In the genomic region with DNA sequence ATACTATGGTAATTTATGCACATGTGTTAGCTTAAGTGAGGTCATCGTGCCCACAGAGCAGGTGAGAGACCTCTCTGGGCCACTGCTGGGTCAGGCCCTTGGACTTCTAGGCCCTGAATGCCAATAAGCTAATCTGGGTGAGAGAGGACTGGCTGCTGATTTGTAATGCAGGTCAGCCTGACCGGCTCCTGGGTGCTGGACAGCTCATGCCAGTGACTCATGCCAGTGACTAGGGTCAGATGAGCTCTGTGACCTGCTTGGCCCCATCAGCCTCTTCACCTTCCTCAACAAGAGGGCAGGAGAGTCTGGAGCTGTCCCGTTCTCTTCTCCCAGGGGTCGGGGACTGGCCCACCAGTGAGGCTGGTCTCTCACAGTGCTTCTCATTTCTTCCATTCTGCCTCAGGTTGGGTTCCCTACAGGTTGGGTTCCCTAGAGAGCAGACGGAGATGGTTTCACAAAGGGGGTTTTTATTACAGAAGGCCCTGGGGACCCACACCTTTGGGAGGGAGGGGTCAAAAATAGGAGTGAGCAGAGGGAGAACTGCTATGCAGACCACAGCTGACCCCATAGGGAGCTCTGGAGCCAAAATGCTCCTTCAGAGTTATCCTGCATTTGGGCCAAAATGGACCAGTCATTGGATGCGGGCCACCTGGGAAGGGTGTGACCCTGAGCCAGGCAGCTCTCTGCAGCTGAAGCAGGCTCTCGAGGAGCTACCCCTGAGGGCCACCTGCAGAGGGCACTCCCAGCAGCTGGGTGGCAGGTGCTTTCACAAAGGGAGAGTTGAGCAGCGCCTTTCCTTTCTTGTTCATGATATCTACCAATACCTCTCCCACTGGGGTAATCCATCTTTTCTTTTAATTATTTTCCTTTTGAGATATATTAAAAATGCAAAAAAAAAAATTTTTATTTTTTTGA, we compare ENCODE assay signal across 9 cellular contexts. TPM values are rescaled to one million over a fixed set of nuclear protein-coding genes. Genes with fewer than 3 reads are reported as not detected.
DNase-seq lines count a peak whose midpoint lies in the region; ATAC-seq lines count a peak whose summit lies in the region.
"Had no signal": no experiment of that assay in that cellular context is flagged by ENCODE, and none has a peak within 500 bp of the region (broad histone marks: within the 10 kb centered on the region; RNA-seq: fewer than 3 reads in every experiment).

No MANE protein-coding gene starts in this region.

- WGBS in trophoblast cell (ENCODE audit: extremely low coverage, insufficient coverage, insufficient read length), result no CpG with 5 or more reads among the region's 8 CpGs

- no peak overlapping the region for H3K18ac ChIP-seq in trophoblast cell (ENCODE audit: low read length)

- peaks cover 0 to 3% of the 10 kb centered on the region in 2 experiments for H3K4me1 ChIP-seq in trophoblast cell (ENCODE audit: control insufficient read depth in 1 of 2, insufficient read depth in 2 of 2, low read length in 2 of 2)

- H3K27ac ChIP-seq in trophoblast cell (ENCODE audit: low read depth, low read length), result no peak overlapping the region

- H4K12ac ChIP-seq in trophoblast cell (ENCODE audit: low read depth, low read length), result no peak overlapping the region

- H4K8ac ChIP-seq in trophoblast cell (ENCODE audit: low read depth, low read length), result no peak overlapping the region

- H3K4me3 ChIP-seq in trophoblast cell (ENCODE audit: low read depth, low read length), result no peak overlapping the region

- no peak overlapping the region for H3K4ac ChIP-seq in trophoblast cell (ENCODE audit: low read depth, low read length)

- no peak overlapping the region for H2AFZ ChIP-seq in trophoblast cell (ENCODE audit: insufficient read depth, low read length, poor library complexity)

- no peak overlapping the region for H3K23ac ChIP-seq in trophoblast cell (ENCODE audit: low read length)

- no peaks in the 10 kb centered on the region for H3K79me1 ChIP-seq in trophoblast cell (ENCODE audit: low read length)

- peaks cover 10% of the 10 kb centered on the region for H3K9me3 ChIP-seq in trophoblast cell (ENCODE audit: insufficient read depth, low read depth, low read length)

- H2BK5ac ChIP-seq in trophoblast cell (ENCODE audit: low read depth, low read length, poor library complexity), result no peak overlapping the region

- H3K4me2 ChIP-seq in trophoblast cell (ENCODE audit: low read length), result no peak overlapping the region

- peaks cover 19% of the 10 kb centered on the region for H3K27me3 ChIP-seq in trophoblast cell (ENCODE audit: insufficient read depth, low read length)

- H2BK12ac ChIP-seq in trophoblast cell (ENCODE audit: low read length), result no peak overlapping the region

- no peak for ATAC-seq in HG03025 (IDR thresholded peaks at IDR 0.05; ENCODE audit: low FRiP score, unreplicated experiment)
- no peak for ATAC-seq in GM18867 (IDR thresholded peaks at IDR 0.05; ENCODE audit: unreplicated experiment)

- no peaks in the 10 kb centered on the region for H3K79me2 ChIP-seq in trophoblast cell (ENCODE audit: control insufficient read depth, insufficient read depth, low read length, poor library complexity)

- H3K9ac ChIP-seq in trophoblast cell (ENCODE audit: low read length), result no peak overlapping the region

- H2AK5ac ChIP-seq in trophoblast cell (ENCODE audit: low read length), result no peak overlapping the region

- no peak overlapping the region for H3K14ac ChIP-seq in trophoblast cell (ENCODE audit: low read length)

- H4K91ac ChIP-seq in trophoblast cell (ENCODE audit: low read depth, low read length), result no peak overlapping the region

- no peaks in the 10 kb centered on the region for H3K36me3 ChIP-seq in trophoblast cell (ENCODE audit: control insufficient read depth in 1 of 2, insufficient read depth in 2 of 2, low read length in 2 of 2)

- H2BK120ac ChIP-seq in trophoblast cell (ENCODE audit: insufficient read depth, low read length, poor library complexity), result no peak overlapping the region

- peak; percentile 71 for DNase-seq in NCI-H748 (lab: John Stamatoyannopoulos, UW; ENCODE audit: unreplicated experiment)
- DNase-seq in NCI-H748 treated with DMSO at 0.1 percent for 48 hours (lab: John Stamatoyannopoulos, UW), result no peak
- peak; percentile 18 for DNase-seq in NCI-H1105 (lab: John Stamatoyannopoulos, UW)
- DNase-seq in activated CD4-positive, alpha-beta T cell treated with anti-CD3 and anti-CD28 coated beads, Interleukin-2, amount 50 U/mL, for 1 hour, result peak; percentile 40
- DNase-seq in trophoblast cell, result peak; percentile 88 to 93
- DNase-seq in C1 segment of cervical spinal cord (lab: John Stamatoyannopoulos, UW), result no peak

RNA-seq across cellular contexts. Expression of gene OXT, which starts 2.2 kb away (rescaled TPM):
- polyA plus RNA-seq in trophoblast cell (2013), result 0.12 TPM in 1 of 2 replicates, not detected in the other
- polyA plus RNA-seq: BJ had no signal

RNA-seq across cellular contexts. Expression of gene AVP, which starts 15.3 kb away (rescaled TPM):
- not detected in 2 replicates for polyA plus RNA-seq in trophoblast cell (2013)
- polyA plus RNA-seq: BJ had no signal

RNA-seq across cellular contexts. Expression of gene MRPS26, which starts 23.4 kb away (rescaled TPM):
- 26.6 and 30.1 TPM in 2 replicates for polyA plus RNA-seq in trophoblast cell (2013)

RNA-seq across cellular contexts. Expression of gene GNRH2, which starts 25.8 kb away (rescaled TPM):
- 0.44 TPM in 1 of 2 replicates, not detected in the other for polyA plus RNA-seq in trophoblast cell (2013)
- polyA plus RNA-seq: BJ had no signal

Comparison
In these comparisons a context has a peak if more than half of its experiments do, and no peak if none do; other contexts are left out.
1. DNase-seq: peak in NCI-H748 (single experiment), NCI-H1105 (single experiment), activated CD4-positive, alpha-beta T cell treated with anti-CD3 and anti-CD28 coated beads, Interleukin-2, amount 50 U/mL, for 1 hour (single experiment) and trophoblast cell (2 of 2); none in NCI-H748 treated with DMSO at 0.1 percent for 48 hours (single experiment) and C1 segment of cervical spinal cord (0 of 14).